Comparison of ENCODE assay signal across 8 cellular contexts in the genomic region with DNA sequence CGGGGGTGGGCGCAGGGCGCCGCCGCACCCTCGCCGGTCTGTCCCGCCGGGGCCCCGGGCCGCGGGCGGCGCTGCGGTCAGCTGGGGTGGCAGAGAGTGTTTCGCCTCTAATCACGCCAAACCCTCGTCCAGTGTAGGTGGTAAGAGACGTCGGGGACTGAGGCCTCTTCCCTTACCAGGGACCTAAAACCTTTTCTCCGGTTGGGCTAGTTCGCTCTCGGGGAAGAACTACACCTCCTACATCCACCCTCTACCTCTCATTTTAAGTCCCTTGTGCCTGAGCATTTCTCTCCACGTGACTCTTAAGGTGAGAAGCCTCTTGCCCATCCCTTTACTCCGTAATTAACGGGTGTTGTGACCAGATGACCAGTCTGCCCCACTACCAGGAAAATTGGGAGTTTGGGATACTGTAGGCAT. TPM values are rescaled to one million over a fixed set of nuclear protein-coding genes. Genes with fewer than 3 reads are reported as not detected.
DNase-seq lines count a peak whose midpoint lies in the region; ATAC-seq and TF ChIP-seq lines count a peak whose summit lies in the region.

No MANE protein-coding gene starts in this region.

- ATAC-seq in HG02852 (IDR thresholded peaks at IDR 0.05; ENCODE audit: unreplicated experiment), result peak; percentile 33
- peak; percentile 55 for ATAC-seq in PC-3
- ATAC-seq in aorta (ENCODE audit: low FRiP score), result no peak

- H3K4me1 ChIP-seq in PC-3 (ENCODE audit: insufficient read depth, low read length) (peaks cover 5% of the 10 kb centered on the region; the same call in 1 of the 2 replicates), colonic mucosa (no peaks in the 10 kb centered on the region), mucosa of rectum (ENCODE audit: control insufficient read depth in 2 of 2, insufficient read depth in 2 of 2, low read length in 2 of 2) (peaks cover 7 to 10% of the 10 kb centered on the region in 2 donors), aorta (ENCODE audit: control insufficient read depth in 1 of 2, insufficient read depth in 2 of 2, low read length in 2 of 2) (no peaks in the 10 kb centered on the region)

- CTCF ChIA-PET in PC-3 (lab: Charles Lee), result no interaction called here

- BruUV-seq in PC-3 (replicated peaks; lab: Mats Ljungman, UMichigan), result no TSS peak

- TF ChIP-seq CTCF in PC-3 (conservative IDR thresholded peaks at IDR 0.05; ENCODE audit: low read depth, low read length), result no peak
- no peak for TF ChIP-seq CTCF in colonic mucosa (IDR thresholded peaks at IDR 0.05)

- peak overlapping the region; percentile 61 for H3K4me3 ChIP-seq in PC-3 (ENCODE audit: low read length)
- peak overlapping the region; percentile 60 for H3K4me3 ChIP-seq in colonic mucosa
- peak overlapping the region; percentile 83 to 90 for H3K4me3 ChIP-seq in mucosa of rectum (ENCODE audit: low read length in 2 of 2)
- H3K4me3 ChIP-seq in aorta (ENCODE audit: low read length in 2 of 2), result peak overlapping the region; percentile 63 to 90

- peak overlapping the region; percentile 67 for H3K4me2 ChIP-seq in PC-3 (ENCODE audit: low read length)

- intact Hi-C loops in PC-3 (cut with micrococcal nuclease) (no loop called here), colonic mucosa (cut with DNase I) (no loop called here), aorta (cut with DNase I) (no loop called here)

- H3K9ac ChIP-seq in PC-3 (ENCODE audit: low read length) (peak overlapping the region; percentile 66), colonic mucosa (ENCODE audit: low read depth in 2 of 2, low read length in 2 of 2) (peak overlapping the region; percentile 76 to 90), mucosa of rectum (ENCODE audit: low read depth in 1 of 2, low read length in 2 of 2) (peak overlapping the region; percentile 77 to 85)

- peaks cover 51% of the 10 kb centered on the region for H3K4me1 Mint-ChIP-seq in activated naive CD4-positive, alpha-beta T cell treated with anti-CD3 and anti-CD28 coated beads, Interleukin-2, amount 50 U/mL, for 24 hours

- no peaks in the 10 kb centered on the region for H3K27me3 Mint-ChIP-seq in activated naive CD4-positive, alpha-beta T cell treated with anti-CD3 and anti-CD28 coated beads, Interleukin-2, amount 50 U/mL, for 24 hours

- no peaks in the 10 kb centered on the region for H4K20me1 ChIP-seq in PC-3 (ENCODE audit: low read length)

- H3K27ac ChIP-seq in PC-3 (ENCODE audit: low read length), result no peak overlapping the region
- no peak overlapping the region for H3K27ac ChIP-seq in colonic mucosa
- H3K27ac ChIP-seq in mucosa of rectum (ENCODE audit: low read depth in 2 of 2, low read length in 2 of 2), result peak overlapping the region; percentile 44 to 82
- peak overlapping the region in 1 of 2 donors; percentile 59 for H3K27ac ChIP-seq in aorta (ENCODE audit: low read depth in 1 of 2, low read length in 2 of 2)

- no peaks in the 10 kb centered on the region for H3K27me3 ChIP-seq in PC-3 (ENCODE audit: low read length)
- H3K27me3 ChIP-seq in colonic mucosa, result no peaks in the 10 kb centered on the region
- no peaks in the 10 kb centered on the region for H3K27me3 ChIP-seq in mucosa of rectum (ENCODE audit: control insufficient read depth in 2 of 2, insufficient read depth in 2 of 2, low read length in 2 of 2)
- no peaks in the 10 kb centered on the region for H3K27me3 ChIP-seq in aorta (ENCODE audit: control insufficient read depth in 1 of 2, insufficient read depth in 2 of 2, low read length in 1 of 2)

- DNase-seq in activated naive CD4-positive, alpha-beta T cell treated with anti-CD3 and anti-CD28 coated beads, Interleukin-2, amount 50 U/mL, for 16 hours, result no peak
- DNase-seq in PC-3, result peak; percentile 11
- DNase-seq in colonic mucosa, result peak; percentile 31
- DNase-seq in aorta, result no peak
- no peak for DNase-seq in activated gamma-delta T cell (lab: John Stamatoyannopoulos, UW)

- H2AFZ ChIP-seq in PC-3 (ENCODE audit: low read length), result 0 out of 2 replicates have a peak overlapping the region, but pooled peaks have one; percentile 11

- H3K4me3 Mint-ChIP-seq in activated naive CD4-positive, alpha-beta T cell treated with anti-CD3 and anti-CD28 coated beads, Interleukin-2, amount 50 U/mL, for 24 hours, result peak overlapping the region; percentile 90

- 0 to 1% methylated on average over 23 to 26 of the region's 26 CpGs for WGBS in aorta, 2 donors

- H3K9me3 Mint-ChIP-seq in activated naive CD4-positive, alpha-beta T cell treated with anti-CD3 and anti-CD28 coated beads, Interleukin-2, amount 50 U/mL, for 24 hours, result no peaks in the 10 kb centered on the region

- H3K36me3 ChIP-seq in PC-3 (ENCODE audit: low read depth, low read length), result peaks cover 4% of the 10 kb centered on the region; the same call in 1 of the 2 replicates
- H3K36me3 ChIP-seq in colonic mucosa, result no peaks in the 10 kb centered on the region
- H3K36me3 ChIP-seq in mucosa of rectum (ENCODE audit: control insufficient read depth in 2 of 2, insufficient read depth in 2 of 2, low read length in 2 of 2), result peaks cover 0 to 7% of the 10 kb centered on the region in 2 donors
- peaks cover 0 to 5% of the 10 kb centered on the region in 2 donors for H3K36me3 ChIP-seq in aorta (ENCODE audit: control insufficient read depth in 1 of 2, insufficient read depth in 2 of 2, low read length in 1 of 2)

- no peaks in the 10 kb centered on the region for H3K9me3 ChIP-seq in PC-3 (ENCODE audit: low read length)
- no peaks in the 10 kb centered on the region for H3K9me3 ChIP-seq in colonic mucosa
- no peaks in the 10 kb centered on the region for H3K9me3 ChIP-seq in mucosa of rectum (ENCODE audit: control insufficient read depth in 2 of 2, low read length in 2 of 2)
- H3K9me3 ChIP-seq in aorta (ENCODE audit: control insufficient read depth, low read length), result no peaks in the 10 kb centered on the region

- POLR2A ChIA-PET in PC-3 (lab: Charles Lee; ENCODE audit: unreplicated experiment), result interaction anchor here (0.6 to 1.0 kb wide), 2 partner anchors 22 to 113 kb away, joined by 7 to 8 read pairs; a partner anchor contains a TSS

- peak overlapping the region; percentile 94 for H3K27ac Mint-ChIP-seq in activated naive CD4-positive, alpha-beta T cell treated with anti-CD3 and anti-CD28 coated beads, Interleukin-2, amount 50 U/mL, for 24 hours

- peaks cover under 1% of the 10 kb centered on the region for H3K36me3 Mint-ChIP-seq in activated naive CD4-positive, alpha-beta T cell treated with anti-CD3 and anti-CD28 coated beads, Interleukin-2, amount 50 U/mL, for 24 hours

- peaks cover 7% of the 10 kb centered on the region; the same call in 1 of the 2 replicates for H3K79me2 ChIP-seq in PC-3 (ENCODE audit: low read length)

- no peaks in the 10 kb centered on the region for H3F3A ChIP-seq in PC-3 (ENCODE audit: low read length, unreplicated experiment)

- no peaks in the 10 kb centered on the region for H3K9me2 ChIP-seq in PC-3 (replicated peaks; ENCODE audit: low read length)

RNA-seq across cellular contexts. Expression of a gene that starts 0.5 kb away (rescaled TPM):
- total RNA-seq in PC-3 (2014; rRNA removed), result 6.3 and 10.2 TPM in 2 replicates
- total RNA-seq in colonic mucosa, result 1 to 10 TPM; 7.3 to 10.0 TPM
- 10 to 100 TPM in 1 of 2 donors, 1 to 10 TPM in 1; 7.9 to 10.6 TPM for total RNA-seq in aorta
- polyA plus RNA-seq in aorta, result 10 to 100 TPM; 14.1 to 19.1 TPM

RNA-seq across cellular contexts. Expression of a gene that starts 12.2 kb away (rescaled TPM):
- total RNA-seq in PC-3 (2014; rRNA removed), result 0.46 and 1.2 TPM in 2 replicates
- total RNA-seq in colonic mucosa, result not detected
- not detected for total RNA-seq in aorta
- not detected for polyA plus RNA-seq in aorta

Comparison
In these comparisons a context has a peak if more than half of its experiments do, and no peak if none do; other contexts are left out.
1. DNase-seq: peak in PC-3 (single experiment) and colonic mucosa (single experiment); none in activated naive CD4-positive, alpha-beta T cell treated with anti-CD3 and anti-CD28 coated beads, Interleukin-2, amount 50 U/mL, for 16 hours (single experiment), aorta (0 of 2) and activated gamma-delta T cell (single experiment).
2. H3K27ac ChIP-seq: peak in mucosa of rectum (2 of 2); none in PC-3 (single experiment) and colonic mucosa (single experiment).
3. Peak in every context shown above with its lines, with median percentiles within 50 percentile points of each other: H3K4me3 ChIP-seq and H3K9ac ChIP-seq.